Comparison of ENCODE assay signal across 1 cellular context in genomic region chr7:55072251-55072650, GRCh38.
TF ChIP-seq lines count a peak whose summit lies in the region.

No MANE protein-coding gene starts in this region.

TF ChIP-seq in IMR-90, 13 proteins besides CTCF, POLR2A, EP300 and RAD21:
- TF ChIP-seq USF2 (IDR thresholded peaks at IDR 0.05; ENCODE audit: low read depth, low read length), result no peak
- no peak for TF ChIP-seq CEBPB (IDR thresholded peaks at IDR 0.05; ENCODE audit: low read depth, low read length)
- no peak for TF ChIP-seq MAFK (IDR thresholded peaks at IDR 0.05; ENCODE audit: low read depth, low read length)
- no peak for TF ChIP-seq SMC3 (IDR thresholded peaks at IDR 0.05; ENCODE audit: low read depth, low read length)
- no peak for TF ChIP-seq RCOR1 (IDR thresholded peaks at IDR 0.05; ENCODE audit: insufficient replicate concordance, low read length)
- no peak for TF ChIP-seq BHLHE40 (IDR thresholded peaks at IDR 0.05; ENCODE audit: low read depth, low read length)
- TF ChIP-seq CHD1 (IDR thresholded peaks at IDR 0.05; ENCODE audit: low read depth, low read length), result no peak
- TF ChIP-seq ELK1 (IDR thresholded peaks at IDR 0.05; ENCODE audit: borderline replicate concordance, low read depth, low read length), result no peak
- TF ChIP-seq FOS (IDR thresholded peaks at IDR 0.05; ENCODE audit: low read depth, low read length), result no peak
- no peak for TF ChIP-seq NFE2L2 (IDR thresholded peaks at IDR 0.05; ENCODE audit: low read depth, low read length)
- TF ChIP-seq RFX5 (IDR thresholded peaks at IDR 0.05; ENCODE audit: low read depth, low read length), result no peak
- TF ChIP-seq MAZ (IDR thresholded peaks at IDR 0.05; ENCODE audit: borderline replicate concordance, low read depth, low read length), result no peak
- TF ChIP-seq MXI1 (IDR thresholded peaks at IDR 0.05; ENCODE audit: borderline replicate concordance, low read depth, low read length), result no peak
